In the genomic region with DNA sequence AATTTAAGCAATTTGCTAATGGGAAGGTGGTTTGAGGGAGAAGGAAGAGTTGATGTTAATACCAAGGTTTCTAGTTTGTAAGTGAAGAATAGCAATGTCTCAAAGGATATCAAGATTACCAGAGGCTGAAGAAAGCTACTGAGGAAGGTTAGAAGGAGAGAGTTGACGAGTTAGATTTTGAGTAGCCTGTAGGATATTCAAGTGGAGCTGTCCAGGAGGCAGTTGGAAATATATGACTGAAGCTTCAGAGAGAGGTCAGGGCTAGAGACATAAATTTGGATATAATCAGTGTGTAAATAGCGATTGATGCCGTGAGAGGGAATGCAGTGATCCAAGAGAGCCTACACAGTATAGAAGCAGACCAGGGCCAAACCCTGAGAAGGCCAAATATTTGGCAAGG, we compare ENCODE assay signal across 18 cellular contexts. TPM values are rescaled to one million over a fixed set of nuclear protein-coding genes. Genes with fewer than 3 reads are reported as not detected.
DNase-seq lines count a peak whose midpoint lies in the region; ATAC-seq and TF ChIP-seq lines count a peak whose summit lies in the region.
"Had no signal": no experiment of that assay in that cellular context is flagged by ENCODE, and none has a peak within 500 bp of the region (broad histone marks: within the 10 kb centered on the region; RNA-seq: fewer than 3 reads in every experiment).

No MANE protein-coding gene starts in this region.

- H3K27ac ChIP-seq in H9 (ENCODE audit: insufficient read length, low read depth, low read length), result no peak overlapping the region
- peak overlapping the region in 3 of 4 donors; percentile 47 to 72 (median 63) for H3K27ac ChIP-seq in gastroesophageal sphincter
- H3K27ac ChIP-seq: C4-2B had no signal

- no peak overlapping the region for H2BK20ac ChIP-seq in H9 (ENCODE audit: low read depth, low read length, poor library complexity, severe bottlenecking)

- no peak for TF ChIP-seq EP300 in gastroesophageal sphincter (IDR thresholded peaks at IDR 0.05)

- H2AK5ac ChIP-seq in H9 (ENCODE audit: insufficient read length, low read length), result no peak overlapping the region

- H3K56ac ChIP-seq in H9 (ENCODE audit: insufficient read length, low read depth, low read length), result no peak overlapping the region

- H4K8ac ChIP-seq in H9 (replicated peaks; ENCODE audit: insufficient read length, low read depth, low read length), result no peak overlapping the region

- H3K9me3 Mint-ChIP-seq in H9 (no peaks in the 10 kb centered on the region), progenitor cell of endocrine pancreas (ENCODE audit: low read depth) (no peaks in the 10 kb centered on the region)
- H3K9me3 Mint-ChIP-seq: HFFc6, IgD-negative memory B cell had no signal

- no peaks in the 10 kb centered on the region for H3K36me3 ChIP-seq in gastroesophageal sphincter
- H3K36me3 ChIP-seq: BE2C, HAP-1 had no signal

- no peak overlapping the region for H3K4me3 Mint-ChIP-seq in H9
- H3K4me3 Mint-ChIP-seq in progenitor cell of endocrine pancreas (ENCODE audit: low read depth), result no peak overlapping the region
- H3K4me3 Mint-ChIP-seq: CD4-positive, alpha-beta memory T cell; HFFc6 had no signal

- peaks cover 28% of the 10 kb centered on the region; the same call in 1 of the 2 replicates for H3K79me2 ChIP-seq in H9 (ENCODE audit: insufficient read depth, low read length)

- no peak overlapping the region for H3K4me3 ChIP-seq in gastroesophageal sphincter
- H3K4me3 ChIP-seq: A549, HAP-1 had no signal

- TF ChIP-seq POLR2A in gastroesophageal sphincter (IDR thresholded peaks at IDR 0.05), result no peak

- H2BK120ac ChIP-seq in H9 (ENCODE audit: low read depth, low read length, poor library complexity, severe bottlenecking), result no peak overlapping the region

- H3K36me3 Mint-ChIP-seq in H9 (ENCODE audit: insufficient read depth in 1 of 3, low read depth in 3 of 3) (peaks cover 11 to 15% (median 13%) of the 10 kb centered on the region in 3 experiments; a peak in 6 of 7 replicates), progenitor cell of endocrine pancreas (ENCODE audit: insufficient read depth) (peaks cover 13% of the 10 kb centered on the region)
- H3K36me3 Mint-ChIP-seq: CD4-positive, alpha-beta memory T cell; IgD-negative memory B cell had no signal

- H4K91ac ChIP-seq in H9 (ENCODE audit: insufficient read length, low read depth, low read length), result no peak overlapping the region

- H3K18ac ChIP-seq in H9 (ENCODE audit: insufficient read length, low read depth, low read length), result no peak overlapping the region

- H3K4me1 ChIP-seq in H9 (ENCODE audit: insufficient read depth, low read length) (peaks cover 18% of the 10 kb centered on the region), gastroesophageal sphincter (peaks cover 9 to 100% (median 42%) of the 10 kb centered on the region in 3 donors)
- H3K4me1 ChIP-seq: BE2C had no signal

- H2BK15ac ChIP-seq in H9 (ENCODE audit: low read depth, low read length), result no peak overlapping the region

- no peak overlapping the region for H2AFZ ChIP-seq in H9 (ENCODE audit: low read length)

- no peaks in the 10 kb centered on the region for H4K20me1 ChIP-seq in H9 (ENCODE audit: control insufficient read depth, insufficient read depth, insufficient read length)

- H3K23ac ChIP-seq in H9 (ENCODE audit: insufficient read length, low read depth, low read length), result no peak overlapping the region

- TF ChIP-seq CTCF in H9 (conservative IDR thresholded peaks at IDR 0.05) (no peak), gastroesophageal sphincter (IDR thresholded peaks at IDR 0.05) (no peak), progenitor cell of endocrine pancreas (IDR thresholded peaks at IDR 0.05; ENCODE audit: unreplicated experiment) (no peak)

- peaks cover 88 to 93% of the 10 kb centered on the region in 2 experiments for H3K4me1 Mint-ChIP-seq in H9
- peaks cover 76% of the 10 kb centered on the region for H3K4me1 Mint-ChIP-seq in progenitor cell of endocrine pancreas (ENCODE audit: low read depth)
- H3K4me1 Mint-ChIP-seq: CD4-positive, alpha-beta memory T cell; IgD-negative memory B cell had no signal

- no peak overlapping the region for H3K14ac ChIP-seq in H9 (ENCODE audit: insufficient read depth, low read length)

- no peak overlapping the region for H3K4me2 ChIP-seq in H9 (ENCODE audit: insufficient read depth, insufficient read length, low read length)
- H3K4me2 ChIP-seq: A549 had no signal

- no peaks in the 10 kb centered on the region for H3K9me3 ChIP-seq in H9 (ENCODE audit: control insufficient read depth, low read depth, low read length)
- no peaks in the 10 kb centered on the region for H3K9me3 ChIP-seq in gastroesophageal sphincter
- H3K9me3 ChIP-seq: A549, BE2C, HAP-1 had no signal

- H3K27me3 ChIP-seq in H9 (ENCODE audit: insufficient read depth, low read length), result no peaks in the 10 kb centered on the region
- H3K27me3 ChIP-seq in gastroesophageal sphincter, result no peaks in the 10 kb centered on the region
- H3K27me3 ChIP-seq: BE2C had no signal

- H2BK5ac ChIP-seq in H9 (ENCODE audit: insufficient read length, low read length), result no peak overlapping the region

- H3K27me3 Mint-ChIP-seq in H9 (ENCODE audit: low read depth) (no peaks in the 10 kb centered on the region), progenitor cell of endocrine pancreas (no peaks in the 10 kb centered on the region)

- no peak overlapping the region for H2BK12ac ChIP-seq in H9 (ENCODE audit: insufficient read length, low read depth, low read length)

- H3T11ph ChIP-seq in H9 (ENCODE audit: low read length), result no peak overlapping the region

- no peak overlapping the region for H4K5ac ChIP-seq in H9 (ENCODE audit: insufficient read length, low read depth, low read length)

- DNase-seq in H9 (no peak), NCI-H69 (lab: John Stamatoyannopoulos, UW) (peak; percentile 42), progenitor cell of endocrine pancreas (ENCODE audit: low spot score, unreplicated experiment) (no peak), Kasumi-1 (lab: John Stamatoyannopoulos, UW) (no peak), NCI-H1417 treated with DMSO at 0.1 percent for 48 hours (lab: John Stamatoyannopoulos, UW) (no peak), DMS53 treated with DMSO at 0.1 percent for 48 hours (lab: John Stamatoyannopoulos, UW; ENCODE audit: unreplicated experiment) (no peak)
- DNase-seq: BE2C; CD4-positive, alpha-beta memory T cell; DMS153; DND-41; GDM1; HFFc6 had no signal

- ATAC-seq in gastroesophageal sphincter (no peak), GM21786 (IDR thresholded peaks at IDR 0.05; ENCODE audit: unreplicated experiment) (no peak)
- ATAC-seq: A549 had no signal

- no peak overlapping the region for H3K9ac ChIP-seq in H9 (ENCODE audit: extremely low read depth, insufficient read length, low read length)

- H3K79me1 ChIP-seq in H9 (ENCODE audit: insufficient read depth, low read depth, low read length, poor library complexity, severe bottlenecking), result peaks cover 6% of the 10 kb centered on the region

- no peaks in the 10 kb centered on the region for H3K23me2 ChIP-seq in H9 (ENCODE audit: insufficient read length, low read depth, low read length, poor library complexity, severe bottlenecking)

- H3K4ac ChIP-seq in H9 (ENCODE audit: low read depth, low read length), result no peak overlapping the region

- WGBS in H9 (ENCODE audit: extremely low coverage, insufficient read length, low lambda C conversion rate), result no CpG with 5 or more reads among the region's 3 CpGs
- WGBS in gastroesophageal sphincter (ENCODE audit: low coverage in 1 of 2), 2 donors, result 51 to 59% methylated on average over 3 of the region's 3 CpGs

- H3K27ac Mint-ChIP-seq in H9 (peak overlapping the region; percentile 2 to 71 (median 7); a peak in 5 of 7 replicates), progenitor cell of endocrine pancreas (peak overlapping the region; percentile 85)
- H3K27ac Mint-ChIP-seq: CD4-positive, alpha-beta memory T cell; HFFc6; IgD-negative memory B cell had no signal

RNA-seq across cellular contexts. Expression of gene PBX1, which starts 48.4 kb away (rescaled TPM):
- total RNA-seq in H9 (2021) (133 and 142 TPM in 2 replicates), gastroesophageal sphincter (100 to 1,000 TPM in 3 of 4 donors, 10 to 100 TPM in 1; 75.8 to 177 (median 140) TPM), progenitor cell of endocrine pancreas (204 and 205 TPM in 2 replicates)
